ENCODE assay signal across 32 cellular contexts in the genomic region with DNA sequence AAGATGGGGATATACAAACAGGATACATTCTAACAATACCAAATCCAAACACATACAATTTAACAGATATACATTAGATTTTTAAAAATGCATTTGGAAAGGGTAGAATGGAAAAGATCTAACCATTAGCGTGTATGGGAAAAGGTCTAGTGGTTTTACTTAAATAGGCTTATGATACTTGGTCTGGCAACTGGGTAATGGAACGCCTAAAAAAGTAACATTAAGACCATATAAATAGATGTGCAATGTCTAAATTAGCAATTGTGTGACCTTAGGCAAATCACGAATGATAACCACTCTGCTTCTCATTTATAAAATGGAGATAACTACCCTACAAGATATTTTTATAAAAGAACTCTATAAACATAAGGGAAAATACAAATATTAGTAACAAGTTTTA.
"Had no signal": no experiment of that assay in that cellular context is flagged by ENCODE, and none has a peak within 500 bp of the region (broad histone marks: within the 10 kb centered on the region; RNA-seq: fewer than 3 reads in every experiment).

No MANE protein-coding gene starts in this region.

- H3K27me3 ChIP-seq: ascending aorta, esophagus muscularis mucosa, gastroesophageal sphincter, heart right ventricle had no signal

- ATAC-seq: activated CD4-positive, CD25-positive, alpha-beta regulatory T cell treated with anti-CD3 and anti-CD28 coated beads, Interleukin-2, amount 50 U/mL, for 24 hours; activated CD8-positive, alpha-beta T cell treated with anti-CD3 and anti-CD28 coated beads for 36 hours; activated T-cell treated with anti-CD3 and anti-CD28 coated beads, Interleukin-2, amount 50 U/mL, for 4 hours; activated T-helper 17 cell treated with anti-CD3 and anti-CD28 coated beads, Interleukin-2, amount 50 U/mL, for 72 hours; effector memory CD8-positive, alpha-beta T cell; gastroesophageal sphincter; heart right ventricle; T-cell had no signal

- H3K36me3 ChIP-seq: ascending aorta, esophagus muscularis mucosa, heart right ventricle, WERI-Rb-1 had no signal

- H3K4me3 ChIP-seq: ascending aorta, coronary artery, esophagus muscularis mucosa, gastroesophageal sphincter, heart right ventricle had no signal

- H3K9me3 Mint-ChIP-seq: activated B cell treated with CpG ODN at 0.5 μM for 24 hours; activated CD8-positive, alpha-beta T cell treated with anti-CD3 and anti-CD28 coated beads for 36 hours; activated T-cell treated with anti-CD3 and anti-CD28 coated beads, Interleukin-2, amount 50 U/mL, for 4 hours; activated T-helper 17 cell treated with anti-CD3 and anti-CD28 coated beads, Interleukin-2, amount 50 U/mL, for 72 hours; brain; central memory CD8-positive, alpha-beta T cell; effector memory CD8-positive, alpha-beta T cell; T-cell; T-helper 1 cell treated with Interleukin-12 subunit alpha and Interleukin-12 subunit beta and Interleukin-4 antibody, amounts not matched to agents 30 μg/mL and 1 μg/mL, for 36 hours; T-helper 2 cell treated with Interferon-gamma antibody and Interleukin-4, amounts not matched to agents 5 μg/mL and 100 μg/mL, for 36 hours had no signal

- H3K4me3 Mint-ChIP-seq: activated B cell treated with CpG ODN at 0.5 μM for 24 hours; activated CD8-positive, alpha-beta T cell treated with anti-CD3 and anti-CD28 coated beads for 36 hours; activated naive CD8-positive, alpha-beta T cell; activated T-cell treated with anti-CD3 and anti-CD28 coated beads, Interleukin-2, amount 50 U/mL, for 4 hours; activated T-helper 17 cell treated with anti-CD3 and anti-CD28 coated beads, Interleukin-2, amount 50 U/mL, for 72 hours; brain; central memory CD8-positive, alpha-beta T cell; effector memory CD8-positive, alpha-beta T cell; T-cell; T-helper 1 cell treated with Interleukin-12 subunit alpha and Interleukin-12 subunit beta and Interleukin-4 antibody, amounts not matched to agents 30 μg/mL and 1 μg/mL, for 36 hours; T-helper 2 cell treated with Interferon-gamma antibody and Interleukin-4, amounts not matched to agents 5 μg/mL and 100 μg/mL, for 36 hours had no signal

- FAIRE-seq: bronchial epithelial cell had no signal

- H3K4me1 ChIP-seq: ascending aorta, esophagus muscularis mucosa, gastroesophageal sphincter, heart right ventricle had no signal

- H3K27me3 Mint-ChIP-seq: activated B cell treated with CpG ODN at 0.5 μM for 24 hours; activated CD8-positive, alpha-beta T cell treated with anti-CD3 and anti-CD28 coated beads for 36 hours; activated naive CD8-positive, alpha-beta T cell; activated T-helper 17 cell treated with anti-CD3 and anti-CD28 coated beads, Interleukin-2, amount 50 U/mL, for 72 hours; brain; central memory CD8-positive, alpha-beta T cell; effector memory CD8-positive, alpha-beta T cell; T-cell had no signal

- H3K4me1 Mint-ChIP-seq: activated B cell treated with CpG ODN at 0.5 μM for 24 hours; activated T-helper 17 cell treated with anti-CD3 and anti-CD28 coated beads, Interleukin-2, amount 50 U/mL, for 72 hours; central memory CD8-positive, alpha-beta T cell had no signal

- H3K9me3 ChIP-seq: ascending aorta, esophagus muscularis mucosa, gastroesophageal sphincter, heart right ventricle had no signal

- H3K27ac Mint-ChIP-seq: activated B cell treated with CpG ODN at 0.5 μM for 24 hours; activated CD8-positive, alpha-beta T cell treated with anti-CD3 and anti-CD28 coated beads for 36 hours; activated naive CD8-positive, alpha-beta T cell; activated T-helper 17 cell treated with anti-CD3 and anti-CD28 coated beads, Interleukin-2, amount 50 U/mL, for 72 hours; brain; effector memory CD8-positive, alpha-beta T cell; T-cell; T-helper 1 cell treated with Interleukin-12 subunit alpha and Interleukin-12 subunit beta and Interleukin-4 antibody, amounts not matched to agents 30 μg/mL and 1 μg/mL, for 36 hours; T-helper 2 cell treated with Interferon-gamma antibody and Interleukin-4, amounts not matched to agents 5 μg/mL and 100 μg/mL, for 36 hours had no signal

- DNase-seq: activated B cell treated with CpG ODN at 0.5 μM for 24 hours; activated CD4-positive, alpha-beta T cell treated with anti-CD3 and anti-CD28 coated beads for 48 hours; activated CD4-positive, alpha-beta T cell treated with anti-CD3 and anti-CD28 coated beads, Interleukin-2, amount 50 U/mL, for 1 hour; activated CD4-positive, alpha-beta T cell treated with anti-CD3 and anti-CD28 coated beads, Interleukin-2, amount 50 U/mL, for 48 hours; activated CD8-positive, alpha-beta memory T cell treated with anti-CD3 and anti-CD28 coated beads for 24 hours; activated CD8-positive, alpha-beta T cell treated with anti-CD3 and anti-CD28 coated beads for 36 hours; activated effector memory CD4-positive, alpha-beta T cell treated with Interleukin-2 at 50 U/mL for 16 hours; activated gamma-delta T cell treated with Interleukin-2 at 50 U/mL for 16 hours; activated naive CD4-positive, alpha-beta T cell treated with anti-CD3 and anti-CD28 coated beads, Interleukin-2, amount 50 U/mL, for 16 hours; activated naive CD4-positive, alpha-beta T cell treated with Interleukin-2 at 50 U/mL for 16 hours; activated T-cell treated with anti-CD3 and anti-CD28 coated beads, Interleukin-2, amount 50 U/mL, for 4 hours; dermis blood vessel endothelial cell; effector CD4-positive, alpha-beta T cell; effector memory CD8-positive, alpha-beta T cell; erythroblast; foreskin melanocyte; heart right ventricle; T-cell; T1000; WERI-Rb-1 had no signal

- H3K27ac ChIP-seq: ascending aorta, coronary artery, esophagus muscularis mucosa, gastroesophageal sphincter, heart right ventricle, WERI-Rb-1 had no signal
